ENCODE assay signal across 9 cellular contexts in the genomic region with DNA sequence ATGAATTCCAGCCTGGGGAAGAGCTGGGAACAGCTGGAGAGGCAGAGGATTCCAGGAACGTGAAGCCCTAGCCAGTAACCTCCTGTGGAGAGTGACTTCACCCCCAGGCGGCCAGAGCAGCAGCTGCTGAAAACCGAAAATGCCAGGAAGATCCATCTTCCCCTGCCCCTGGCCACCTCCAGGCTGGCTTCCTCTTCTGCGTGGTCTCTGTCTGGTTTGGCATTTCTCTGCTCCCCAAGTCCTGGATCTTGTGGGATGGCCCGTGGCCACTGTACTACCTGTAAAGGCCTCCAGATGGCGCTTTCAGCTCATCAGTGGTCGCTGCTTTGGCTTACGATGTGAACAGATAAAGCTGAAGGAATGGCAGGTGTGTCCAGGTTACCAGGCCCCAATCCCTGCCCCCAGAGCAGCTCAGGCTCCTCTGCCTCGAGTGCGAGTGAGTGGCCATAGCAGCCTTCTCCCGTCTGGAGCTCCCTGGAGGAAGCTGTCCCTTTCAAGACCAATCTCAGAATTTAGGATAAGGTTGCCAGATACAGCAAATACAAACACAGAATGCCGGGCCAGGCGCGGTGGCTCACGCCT. TPM values are rescaled to one million over a fixed set of nuclear protein-coding genes. Genes with fewer than 3 reads are reported as not detected.
A peak's percentile ranks its signal among the peaks of the same experiment; 100 is the strongest.
DNase-seq lines count a peak whose midpoint lies in the region; ATAC-seq, FAIRE-seq and TF ChIP-seq lines count a peak whose summit lies in the region.
"Had no signal": no experiment of that assay in that cellular context is flagged by ENCODE, and none has a peak within 500 bp of the region (broad histone marks: within the 10 kb centered on the region; RNA-seq: fewer than 3 reads in every experiment).

No MANE protein-coding gene starts in this region.

- H3K23ac ChIP-seq in neuronal stem cell (ENCODE audit: low read depth, low read length, poor library complexity), result no peak overlapping the region

- H2BK120ac ChIP-seq in neuronal stem cell (ENCODE audit: low read depth, low read length), result no peak overlapping the region

- no peak overlapping the region for H3K4me3 Mint-ChIP-seq in activated T-helper 1 cell treated with anti-CD3 and anti-CD28 coated beads, Interleukin-12 subunit alpha, Interleukin-12 subunit beta, Interleukin-2, Interleukin-4 antibody, amounts not matched to agents 30 ng/mL and 10 ng/mL and 1 ng/mL, durations not matched to agents 14 hours and 24 hours and 36 hours

- ATAC-seq in HG02623 (IDR thresholded peaks at IDR 0.05; ENCODE audit: unreplicated experiment), result no peak

- H3K14ac ChIP-seq in neuronal stem cell (ENCODE audit: low read length), result no peak overlapping the region

- no peak overlapping the region for H3K27ac ChIP-seq in neuronal stem cell (replicated peaks; ENCODE audit: low read length)

- no peak overlapping the region for H4K91ac ChIP-seq in neuronal stem cell (ENCODE audit: low read depth, low read length, poor library complexity)

- no peak overlapping the region for H3K27ac Mint-ChIP-seq in activated T-helper 1 cell treated with anti-CD3 and anti-CD28 coated beads, Interleukin-12 subunit alpha, Interleukin-12 subunit beta, Interleukin-2, Interleukin-4 antibody, amounts not matched to agents 30 ng/mL and 10 ng/mL and 1 ng/mL, durations not matched to agents 14 hours and 24 hours and 36 hours

- H4K20me1 ChIP-seq in Loucy (ENCODE audit: insufficient read depth, low read length, poor library complexity, severe bottlenecking), result no peaks in the 10 kb centered on the region

- FAIRE-seq in RCC 7860 (lab: Jason Lieb, UNC), result no peak
- FAIRE-seq: colon had no signal

- no peak overlapping the region for H2BK5ac ChIP-seq in neuronal stem cell (ENCODE audit: low read length)

- H3K27me3 ChIP-seq in Loucy (ENCODE audit: insufficient read depth, low read length, poor library complexity, severe bottlenecking) (no peaks in the 10 kb centered on the region), neuronal stem cell (ENCODE audit: control insufficient read depth in 3 of 3, insufficient read depth in 3 of 3, low read depth in 1 of 3, low read length in 3 of 3) (peaks cover 0 to 20% (median 0%) of the 10 kb centered on the region in 3 experiments)

- no peak overlapping the region for H2BK12ac ChIP-seq in neuronal stem cell (ENCODE audit: low read length)

- H2AFZ ChIP-seq in Loucy (ENCODE audit: low read length) (no peak overlapping the region), neuronal stem cell (ENCODE audit: low read length) (peak overlapping the region; percentile 60)

- H3K27me3 Mint-ChIP-seq in activated T-helper 1 cell treated with anti-CD3 and anti-CD28 coated beads, Interleukin-12 subunit alpha, Interleukin-12 subunit beta, Interleukin-2, Interleukin-4 antibody, amounts not matched to agents 30 ng/mL and 10 ng/mL and 1 ng/mL, durations not matched to agents 14 hours and 24 hours and 36 hours (ENCODE audit: insufficient read depth), result peaks cover 24% of the 10 kb centered on the region

- DNase-seq in Daoy (ENCODE audit: low read depth) (peak; percentile 84), RCC 7860 (ENCODE audit: low spot score) (peak; percentile 72), fibroblast of villous mesenchyme (ENCODE audit: low read depth) (peak; percentile 84), neuronal stem cell (ENCODE audit: low spot score) (peak; percentile 84), superior temporal gyrus (ENCODE audit: extremely low spot score) (peak; percentile 96)
- peak; percentile 56 for DNase-seq in activated T-helper 1 cell treated with anti-CD3 and anti-CD28 coated beads, Interleukin-12 subunit alpha, Interleukin-12 subunit beta, Interleukin-2, Interleukin-4 antibody, amounts not matched to agents 30 ng/mL and 10 ng/mL and 1 ng/mL, durations not matched to agents 14 hours and 24 hours and 36 hours (ENCODE audit: low spot score)

- H3K4me1 Mint-ChIP-seq in activated T-helper 1 cell treated with anti-CD3 and anti-CD28 coated beads, Interleukin-12 subunit alpha, Interleukin-12 subunit beta, Interleukin-2, Interleukin-4 antibody, amounts not matched to agents 30 ng/mL and 10 ng/mL and 1 ng/mL, durations not matched to agents 14 hours and 24 hours and 36 hours (ENCODE audit: low read depth), result no peaks in the 10 kb centered on the region

- H3K9me3 Mint-ChIP-seq in activated T-helper 1 cell treated with anti-CD3 and anti-CD28 coated beads, Interleukin-12 subunit alpha, Interleukin-12 subunit beta, Interleukin-2, Interleukin-4 antibody, amounts not matched to agents 30 ng/mL and 10 ng/mL and 1 ng/mL, durations not matched to agents 14 hours and 24 hours and 36 hours, result no peaks in the 10 kb centered on the region

- H3K9me3 ChIP-seq in Loucy (ENCODE audit: insufficient read depth, low read depth, low read length) (no peaks in the 10 kb centered on the region), neuronal stem cell (replicated peaks in 1 of 2; ENCODE audit: control insufficient read depth in 2 of 2, insufficient read depth in 1 of 2, low read depth in 1 of 2, low read length in 2 of 2) (no peaks in the 10 kb centered on the region)

- H4K8ac ChIP-seq in neuronal stem cell (ENCODE audit: low read depth, low read length), result no peak overlapping the region

- no peaks in the 10 kb centered on the region for H3K79me2 ChIP-seq in Loucy (ENCODE audit: insufficient read depth, low read length)

- H3K4me3 ChIP-seq in Loucy (ENCODE audit: low read length, poor library complexity, severe bottlenecking), result no peak overlapping the region
- H3K4me3 ChIP-seq in fibroblast of villous mesenchyme (ENCODE audit: low read depth, low read length), result no peak overlapping the region
- H3K4me3 ChIP-seq in neuronal stem cell (ENCODE audit: low read length in 2 of 2), result no peak overlapping the region

- no peak overlapping the region for H2BK15ac ChIP-seq in neuronal stem cell (ENCODE audit: low read length)

- H3K9ac ChIP-seq in Loucy (ENCODE audit: low read depth, low read length, poor library complexity, severe bottlenecking), result no peak overlapping the region
- no peak overlapping the region for H3K9ac ChIP-seq in neuronal stem cell (ENCODE audit: low read depth, low read length, poor library complexity)

- WGBS in neuronal stem cell (ENCODE audit: extremely low coverage in 2 of 2, insufficient read length in 2 of 2, insufficient replicate concordance in 1 of 2), 2 donors, result no CpG with 5 or more reads among the region's 15 CpGs

- H3K4me2 ChIP-seq in Loucy (ENCODE audit: low read depth, low read length, poor library complexity, severe bottlenecking), result no peak overlapping the region
- H3K4me2 ChIP-seq in neuronal stem cell (ENCODE audit: insufficient read depth, low read length, poor library complexity, severe bottlenecking), result no peak overlapping the region

- no peak overlapping the region for H3K18ac ChIP-seq in neuronal stem cell (ENCODE audit: low read length)

- intact Hi-C loops in activated T-helper 1 cell treated with anti-CD3 and anti-CD28 coated beads, Interleukin-12 subunit alpha, Interleukin-12 subunit beta, Interleukin-2, Interleukin-4 antibody, amounts not matched to agents 30 ng/mL and 10 ng/mL and 1 ng/mL, durations not matched to agents 14 hours and 24 hours and 36 hours (cut with micrococcal nuclease), result loop anchor here (1.0 kb wide), 7 partner anchors 56 to 342 kb away; a partner anchor contains a TSS

- H3K9me2 ChIP-seq in Loucy (replicated peaks; ENCODE audit: low read depth, low read length), result no peaks in the 10 kb centered on the region

- H3K36me3 Mint-ChIP-seq in activated T-helper 1 cell treated with anti-CD3 and anti-CD28 coated beads, Interleukin-12 subunit alpha, Interleukin-12 subunit beta, Interleukin-2, Interleukin-4 antibody, amounts not matched to agents 30 ng/mL and 10 ng/mL and 1 ng/mL, durations not matched to agents 14 hours and 24 hours and 36 hours (ENCODE audit: low read depth), result no peaks in the 10 kb centered on the region

- H3K79me1 ChIP-seq in neuronal stem cell (ENCODE audit: low read depth, low read length), result no peaks in the 10 kb centered on the region

- TF ChIP-seq CTCF in Loucy (conservative IDR thresholded peaks at IDR 0.05; ENCODE audit: low read length) (peak; percentile 95), fibroblast of villous mesenchyme (IDR thresholded peaks at IDR 0.05; ENCODE audit: insufficient read depth, low read depth, low read length) (peak; percentile 96)

- H3F3A ChIP-seq in Loucy (ENCODE audit: low read depth), result no peaks in the 10 kb centered on the region

- no peaks in the 10 kb centered on the region for H3K4me1 ChIP-seq in Loucy (ENCODE audit: insufficient read depth, low read length, poor library complexity, severe bottlenecking)
- peaks cover 0 to 2% of the 10 kb centered on the region in 2 donors for H3K4me1 ChIP-seq in neuronal stem cell (ENCODE audit: control insufficient read depth in 2 of 2, insufficient read depth in 1 of 2, low read depth in 1 of 2, low read length in 2 of 2)

- H3K36me3 ChIP-seq in Loucy (ENCODE audit: insufficient read depth, low read length) (no peaks in the 10 kb centered on the region), neuronal stem cell (replicated peaks in 1 of 2; ENCODE audit: control insufficient read depth in 2 of 2, insufficient read depth in 2 of 2, low read length in 2 of 2) (no peaks in the 10 kb centered on the region)

- no peak overlapping the region for H2AK5ac ChIP-seq in neuronal stem cell (ENCODE audit: low read depth, low read length)

- no peak overlapping the region for H3K4ac ChIP-seq in neuronal stem cell (ENCODE audit: low read length)

RNA-seq across cellular contexts. Expression of a gene that starts 8.7 kb away (rescaled TPM):
- total RNA-seq in Daoy (2014; rRNA removed; shearing (Covaris generic)), result 4.6 and 6.6 TPM in 2 replicates
- total RNA-seq in activated T-helper 1 cell treated with anti-CD3 and anti-CD28 coated beads, Interleukin-12 subunit alpha, Interleukin-12 subunit beta, Interleukin-2, Interleukin-4 antibody, amounts not matched to agents 30 ng/mL and 10 ng/mL and 1 ng/mL, durations not matched to agents 14 hours and 24 hours and 36 hours, result 3.1 and 3.7 TPM in 2 replicates
- 3.5 TPM in 2 replicates for total RNA-seq in fibroblast of villous mesenchyme
- 13.3 TPM for polyA plus RNA-seq in neuronal stem cell (2013, experiment 1 of 2)
- polyA plus RNA-seq in neuronal stem cell (2013, experiment 2 of 2), result 13.3 TPM
